Comparison of ENCODE assay signal across 15 cellular contexts in genomic region chr2:85542777-85543176, GRCh38. TPM values are rescaled to one million over a fixed set of nuclear protein-coding genes. Genes with fewer than 3 reads are reported as not detected.
A peak's percentile ranks its signal among the peaks of the same experiment; 100 is the strongest.
DNase-seq lines count a peak whose midpoint lies in the region; ATAC-seq, FAIRE-seq and TF ChIP-seq lines count a peak whose summit lies in the region.
"Had no signal": no experiment of that assay in that cellular context is flagged by ENCODE, and none has a peak within 500 bp of the region (broad histone marks: within the 10 kb centered on the region; RNA-seq: fewer than 3 reads in every experiment).

No MANE protein-coding gene starts in this region.

- H3K4me1 Mint-ChIP-seq in HFFc6 (ENCODE audit: low read depth) (peaks cover 67% of the 10 kb centered on the region), neural progenitor cell (peaks cover 45% of the 10 kb centered on the region)
- peaks cover 18 to 40% of the 10 kb centered on the region in 2 donors for H3K4me1 Mint-ChIP-seq in effector memory CD8-positive, alpha-beta T cell (ENCODE audit: low read depth in 2 of 2)

- H3K4me1 ChIP-seq in BLaER1 (peaks cover 30% of the 10 kb centered on the region), K562 (replicated peaks in 1 of 2; ENCODE audit: control insufficient read depth in 2 of 2, insufficient read depth in 2 of 2, low read length in 2 of 2) (peaks cover 6 to 22% of the 10 kb centered on the region in 2 experiments), neural progenitor cell (peaks cover 31% of the 10 kb centered on the region)

- H3K4me3 Mint-ChIP-seq in HFFc6 = peak overlapping the region; percentile 93
- H3K4me3 Mint-ChIP-seq in neural progenitor cell = peak overlapping the region; percentile 16
- H3K4me3 Mint-ChIP-seq in effector memory CD8-positive, alpha-beta T cell = no peak overlapping the region

- H3K79me2 ChIP-seq in K562 (ENCODE audit: control insufficient read depth, insufficient read depth, low read length) (peaks cover 54% of the 10 kb centered on the region), neural progenitor cell (ENCODE audit: low read depth) (peaks cover 54% of the 10 kb centered on the region)

- BruUV-seq in K562 (replicated peaks; lab: Mats Ljungman, UMichigan) = no TSS peak

- intact Hi-C loops in K562 (cut with micrococcal nuclease) = no loop called here

- no peak for DNase-seq in HFFc6
- DNase-seq in K562 (ENCODE audit: extremely low read depth in 1 of 4, low spot score in 3 of 4) = no peak
- DNase-seq in neural progenitor cell (ENCODE audit: low spot score) = no peak
- DNase-seq in NCI-H345 treated with DMSO at 0.1 percent for 48 hours (lab: John Stamatoyannopoulos, UW; ENCODE audit: unreplicated experiment) = no peak
- no peak for DNase-seq in epidermal melanocyte (ENCODE audit: insufficient read length, low spot score)
- no peak for DNase-seq in effector memory CD8-positive, alpha-beta T cell
- DNase-seq: activated CD4-positive, alpha-beta T cell treated with anti-CD3 and anti-CD28 coated beads, Interleukin-2, amount 50 U/mL, for 48 hours; cerebellar nuclear complex; DMS 273 treated with DMSO at 0.1 percent for 48 hours; mucosa of descending colon; NCI-H2029; stimulated activated CD4-positive, alpha-beta T cell treated with anti-CD3 and anti-CD28 coated beads, Interleukin-2, amount 100 ng/mL, for 24 hours; trophoblast cell had no signal

- 87% methylated on average over 4 of the region's 4 CpGs for WGBS in K562 (ENCODE audit: insufficient coverage, low coverage, missing lambda C conversion rate)

- in situ Hi-C loops in K562 (cut with MboI) = no loop called here

- ATAC-seq in K562 (no peak), HG02938 (IDR thresholded peaks at IDR 0.05; ENCODE audit: unreplicated experiment) (no peak)
- no peak for ATAC-seq in effector memory CD8-positive, alpha-beta T cell (replicated peaks)
- ATAC-seq: mucosa of descending colon had no signal

- H3K4me2 ChIP-seq in BLaER1 (peak overlapping the region; percentile 92), K562 (ENCODE audit: insufficient read depth, low read length) (peak overlapping the region; percentile 98; the same call in 1 of the 2 replicates), neural progenitor cell (no peak overlapping the region)

- no peaks in the 10 kb centered on the region for H3K27me3 ChIP-seq in BLaER1
- H3K27me3 ChIP-seq in K562 (ENCODE audit: control insufficient read depth in 2 of 2, insufficient read depth in 2 of 2, low read length in 2 of 2) = no peaks in the 10 kb centered on the region
- H3K27me3 ChIP-seq in neural progenitor cell = no peaks in the 10 kb centered on the region

- TF ChIP-seq CTCF in HFFc6 (IDR thresholded peaks at IDR 0.05) = no peak
- no peak for TF ChIP-seq CTCF in K562 (IDR thresholded peaks at IDR 0.05 in 2 of 3, conservative IDR thresholded peaks at IDR 0.05 in 1 of 3; ENCODE audit: insufficient read depth in 2 of 3, low read depth in 1 of 3, low read length in 3 of 3)
- TF ChIP-seq CTCF in neural progenitor cell (IDR thresholded peaks at IDR 0.05) = no peak

- H3K27ac Mint-ChIP-seq in HFFc6 (peak overlapping the region; percentile 72), neural progenitor cell (no peak overlapping the region)
- H3K27ac Mint-ChIP-seq in effector memory CD8-positive, alpha-beta T cell = peak overlapping the region in 1 of 2 donors; percentile 38

- H3K9ac ChIP-seq in BLaER1 (no peak overlapping the region), K562 (ENCODE audit: insufficient read depth in 1 of 2, low read depth in 2 of 2, low read length in 2 of 2) (peak overlapping the region; percentile 30 to 100; a peak in 2 of 4 replicates), neural progenitor cell (no peak overlapping the region)

- peaks cover 3% of the 10 kb centered on the region for H3K9me1 ChIP-seq in K562 (ENCODE audit: control insufficient read depth, insufficient read depth, low read length)

- no peaks in the 10 kb centered on the region for H3K9me3 Mint-ChIP-seq in HFFc6
- no peaks in the 10 kb centered on the region for H3K9me3 Mint-ChIP-seq in neural progenitor cell
- H3K9me3 Mint-ChIP-seq in effector memory CD8-positive, alpha-beta T cell = no peaks in the 10 kb centered on the region

- no peak for FAIRE-seq in K562 (lab: Jason Lieb, UNC)

- no peak overlapping the region for H3K27ac ChIP-seq in BLaER1
- peak overlapping the region; percentile 31; the same call in 1 of the 3 replicates for H3K27ac ChIP-seq in K562 (ENCODE audit: extremely low read depth, low read depth, low read length)
- H3K27ac ChIP-seq in neural progenitor cell = peak overlapping the region; percentile 53

- H3K36me3 Mint-ChIP-seq in HFFc6 (ENCODE audit: low read depth) = peaks cover 59% of the 10 kb centered on the region
- peaks cover 39% of the 10 kb centered on the region for H3K36me3 Mint-ChIP-seq in neural progenitor cell
- peaks cover 91% of the 10 kb centered on the region for H3K36me3 Mint-ChIP-seq in effector memory CD8-positive, alpha-beta T cell (ENCODE audit: insufficient read depth)

- H3K4me3 ChIP-seq in BLaER1 (no peak overlapping the region), K562 (no peak overlapping the region; the same call in 1 of the 2 replicates), neural progenitor cell (no peak overlapping the region)
- H3K4me3 ChIP-seq: mucosa of descending colon had no signal

- no peak for TF ChIP-seq RAD21 in K562 (CRISPR knock-in tag; conservative IDR thresholded peaks at IDR 0.05 in 1 of 2, IDR thresholded peaks at IDR 0.05 in 1 of 2)

- CTCF ChIA-PET in K562 (lab: Yijun Ruan, JAX; ENCODE audit: low intra/inter-chr PET ratio) = no interaction called here

- H3K9me3 ChIP-seq in BLaER1 = no peaks in the 10 kb centered on the region
- no peaks in the 10 kb centered on the region for H3K9me3 ChIP-seq in K562 (replicated peaks; ENCODE audit: control insufficient read depth, insufficient read depth, low read depth, low read length)
- no peaks in the 10 kb centered on the region for H3K9me3 ChIP-seq in neural progenitor cell (ENCODE audit: low read depth)
- H3K9me3 ChIP-seq: mucosa of descending colon had no signal

- no peak for TF ChIP-seq EP300 in K562 (IDR thresholded peaks at IDR 0.05; ENCODE audit: low read length)

- H3K36me3 ChIP-seq in BLaER1 = peaks cover 76% of the 10 kb centered on the region
- H3K36me3 ChIP-seq in K562 (ENCODE audit: control insufficient read depth, insufficient read depth, low read length) = peaks cover 68% of the 10 kb centered on the region
- H3K36me3 ChIP-seq in neural progenitor cell = peaks cover 30% of the 10 kb centered on the region

- POLR2A ChIA-PET in K562 (lab: Yijun Ruan, JAX) = interaction anchor here (0.5 to 24.3 kb wide), 7 partner anchors 10 to 159 kb away, joined by 3 to 1576 read pairs (median 7); partner anchors contain the start of genes CAPG, GGCX and SH2D6

- peaks cover 87% of the 10 kb centered on the region for H3F3A ChIP-seq in neural progenitor cell (ENCODE audit: low read depth)

- no peak overlapping the region for H2AFZ ChIP-seq in K562 (ENCODE audit: low read depth, low read length)
- no peak overlapping the region for H2AFZ ChIP-seq in neural progenitor cell (replicated peaks)

- TF ChIP-seq POLR2A in K562 (conservative IDR thresholded peaks at IDR 0.05) = peak; percentile 25; the same call in 1 of the 2 replicates

- H4K20me1 ChIP-seq in BLaER1 (peaks cover 86% of the 10 kb centered on the region), K562 (replicated peaks; ENCODE audit: control insufficient read depth, insufficient read depth, low read length) (peaks cover 42% of the 10 kb centered on the region), neural progenitor cell (ENCODE audit: low read depth) (peaks cover 74% of the 10 kb centered on the region)

- H3K27me3 Mint-ChIP-seq in HFFc6 (ENCODE audit: insufficient read depth) = peaks cover 24% of the 10 kb centered on the region
- H3K27me3 Mint-ChIP-seq in neural progenitor cell (ENCODE audit: insufficient read depth, low read depth) = peaks cover 7% of the 10 kb centered on the region
- no peaks in the 10 kb centered on the region for H3K27me3 Mint-ChIP-seq in effector memory CD8-positive, alpha-beta T cell

RNA-seq across cellular contexts. Expression of gene MAT2A, which starts 3.8 kb away (rescaled TPM):
- total RNA-seq in HFFc6 (2021; fragmentation: NEBNext Ultra II Directional; extraction: Animal tissue kit (Norgen Biotek cat#: 25700)) = 100 to 1,000 TPM; 138 to 171 (median 158) TPM
- total RNA-seq in K562 (2011; cell fraction: chromatin; rRNA removed; ENCODE audit: low replicate concordance) = 2,702 and 3,157 TPM in 2 replicates
- 1,250 and 1,264 TPM in 2 replicates for total RNA-seq in K562 (2011; cell fraction: nucleolus; rRNA removed)
- total RNA-seq in K562 (2011; cell fraction: nucleoplasm; rRNA removed) = 2,042 and 2,843 TPM in 2 replicates
- total RNA-seq in K562 (2014; rRNA removed) = 176 and 192 TPM in 2 replicates
- total RNA-seq in K562 (2014; rRNA removed; fragmentation: Illumina TruSeq; extraction: Trizol) = 236 and 242 TPM in 2 replicates
- total RNA-seq in K562 (2015; rRNA removed; fragmentation: Illumina TruSeq; extraction: Trizol) = 215 and 240 TPM in 2 replicates
- 376 and 394 TPM in 2 replicates for total RNA-seq in K562 (2021)
- 606 and 1,027 TPM in 2 replicates for polyA plus RNA-seq in K562 (2011; rRNA removed)
- polyA plus RNA-seq in K562 (2011; cell fraction: cytosol; rRNA removed) = 192 and 285 TPM in 2 replicates
- polyA plus RNA-seq in K562 (2011; cell fraction: nucleus; rRNA removed) = 3,295 and 5,994 TPM in 2 replicates
- polyA plus RNA-seq in K562 (2012) = 368 and 393 TPM in 2 replicates
- 324 and 385 TPM in 2 replicates for polyA plus RNA-seq in K562 (2014; fragmentation: Illumina TruSeq; extraction: Trizol)
- 100 to 1,000 TPM; 130 to 197 TPM for polyA plus RNA-seq in K562 (2014; fragmentation: Nextera tagmentation; extraction: Ambion mirVana)
- polyA plus RNA-seq in K562 (2014; rRNA removed) = 582 and 610 TPM in 2 replicates
- 369 and 549 TPM in 2 replicates for polyA minus RNA-seq in K562 (2011; rRNA and poly(A)+ RNA removed)
- polyA minus RNA-seq in K562 (2011; cell fraction: cytosol; rRNA and poly(A)+ RNA removed) = 138 and 165 TPM in 2 replicates
- 1,130 and 1,570 TPM in 2 replicates for polyA minus RNA-seq in K562 (2011; cell fraction: nucleus; rRNA and poly(A)+ RNA removed)
- 180 and 221 TPM in 2 replicates for total RNA-seq in neural progenitor cell (ENCODE audit: low replicate concordance)

RNA-seq across cellular contexts. Expression of gene GGCX, which starts 18.5 kb away (rescaled TPM):
- total RNA-seq in HFFc6 (2021; fragmentation: NEBNext Ultra II Directional; extraction: Animal tissue kit (Norgen Biotek cat#: 25700)) = 10 to 100 TPM; 55.9 to 68.9 (median 62.4) TPM
- total RNA-seq in K562 (2011; cell fraction: chromatin; rRNA removed; ENCODE audit: low replicate concordance) = 126 and 226 TPM in 2 replicates
- 103 and 119 TPM in 2 replicates for total RNA-seq in K562 (2011; cell fraction: nucleolus; rRNA removed)
- 111 and 121 TPM in 2 replicates for total RNA-seq in K562 (2011; cell fraction: nucleoplasm; rRNA removed)
- total RNA-seq in K562 (2014; rRNA removed) = 14.4 and 18.5 TPM in 2 replicates
- 23.9 and 24.2 TPM in 2 replicates for total RNA-seq in K562 (2014; rRNA removed; fragmentation: Illumina TruSeq; extraction: Trizol)
- total RNA-seq in K562 (2015; rRNA removed; fragmentation: Illumina TruSeq; extraction: Trizol) = 19.7 and 21.2 TPM in 2 replicates
- 28.1 and 28.4 TPM in 2 replicates for total RNA-seq in K562 (2021)
- polyA plus RNA-seq in K562 (2011; rRNA removed) = 12.5 and 29.2 TPM in 2 replicates
- polyA plus RNA-seq in K562 (2011; cell fraction: cytosol; rRNA removed) = 19.3 and 37.3 TPM in 2 replicates
- 22.9 and 43.4 TPM in 2 replicates for polyA plus RNA-seq in K562 (2011; cell fraction: nucleus; rRNA removed)
- polyA plus RNA-seq in K562 (2012) = 24.5 and 30.1 TPM in 2 replicates
- 22.7 and 23.4 TPM in 2 replicates for polyA plus RNA-seq in K562 (2014; fragmentation: Illumina TruSeq; extraction: Trizol)
- polyA plus RNA-seq in K562 (2014; fragmentation: Nextera tagmentation; extraction: Ambion mirVana) = 10 to 100 TPM; 46.7 to 47.1 TPM
- 29.6 and 31.0 TPM in 2 replicates for polyA plus RNA-seq in K562 (2014; rRNA removed)
- 21.2 and 39.3 TPM in 2 replicates for polyA minus RNA-seq in K562 (2011; rRNA and poly(A)+ RNA removed)
- 6.9 and 15.1 TPM in 2 replicates for polyA minus RNA-seq in K562 (2011; cell fraction: cytosol; rRNA and poly(A)+ RNA removed)
- 31.7 and 35.3 TPM in 2 replicates for polyA minus RNA-seq in K562 (2011; cell fraction: nucleus; rRNA and poly(A)+ RNA removed)
- total RNA-seq in neural progenitor cell (ENCODE audit: low replicate concordance) = 29.7 and 41.7 TPM in 2 replicates

RNA-seq across cellular contexts. Expression of gene VAMP8, which starts 34.6 kb away (rescaled TPM):
- under 1 TPM in 4 of 6 experiments, not detected in 2; 0.31 to 0.46 (median 0.35) TPM for total RNA-seq in HFFc6 (2021; fragmentation: NEBNext Ultra II Directional; extraction: Animal tissue kit (Norgen Biotek cat#: 25700))
- total RNA-seq in K562 (2011; cell fraction: chromatin; rRNA removed; ENCODE audit: low replicate concordance) = 24.0 and 36.3 TPM in 2 replicates
- total RNA-seq in K562 (2011; cell fraction: nucleolus; rRNA removed) = 32.9 and 36.7 TPM in 2 replicates
- total RNA-seq in K562 (2011; cell fraction: nucleoplasm; rRNA removed) = 35.9 and 47.3 TPM in 2 replicates
- 146 and 183 TPM in 2 replicates for total RNA-seq in K562 (2014; rRNA removed)
- 107 and 129 TPM in 2 replicates for total RNA-seq in K562 (2014; rRNA removed; fragmentation: Illumina TruSeq; extraction: Trizol)
- total RNA-seq in K562 (2015; rRNA removed; fragmentation: Illumina TruSeq; extraction: Trizol) = 96.4 and 109 TPM in 2 replicates
- 140 and 149 TPM in 2 replicates for total RNA-seq in K562 (2021)
- polyA plus RNA-seq in K562 (2011; rRNA removed) = 184 and 340 TPM in 2 replicates
- polyA plus RNA-seq in K562 (2011; cell fraction: cytosol; rRNA removed) = 266 and 268 TPM in 2 replicates
- 98.3 and 102 TPM in 2 replicates for polyA plus RNA-seq in K562 (2011; cell fraction: nucleus; rRNA removed)
- 193 and 225 TPM in 2 replicates for polyA plus RNA-seq in K562 (2012)
- polyA plus RNA-seq in K562 (2014; fragmentation: Illumina TruSeq; extraction: Trizol) = 301 and 302 TPM in 2 replicates
- 100 to 1,000 TPM; 566 to 571 TPM for polyA plus RNA-seq in K562 (2014; fragmentation: Nextera tagmentation; extraction: Ambion mirVana)
- 248 and 255 TPM in 2 replicates for polyA plus RNA-seq in K562 (2014; rRNA removed)
- polyA minus RNA-seq in K562 (2011; rRNA and poly(A)+ RNA removed) = 89.7 and 134 TPM in 2 replicates
- polyA minus RNA-seq in K562 (2011; cell fraction: cytosol; rRNA and poly(A)+ RNA removed) = 26.2 and 47.2 TPM in 2 replicates
- 16.0 and 18.9 TPM in 2 replicates for polyA minus RNA-seq in K562 (2011; cell fraction: nucleus; rRNA and poly(A)+ RNA removed)
- total RNA-seq in neural progenitor cell (ENCODE audit: low replicate concordance) = 0.52 and 2.4 TPM in 2 replicates

RNA-seq across cellular contexts. Expression of gene VAMP5, which starts 41.5 kb away (rescaled TPM):
- 10 to 100 TPM; 51.2 to 84.2 (median 71.4) TPM for total RNA-seq in HFFc6 (2021; fragmentation: NEBNext Ultra II Directional; extraction: Animal tissue kit (Norgen Biotek cat#: 25700))
- total RNA-seq in K562 (2011; cell fraction: chromatin; rRNA removed; ENCODE audit: low replicate concordance) = 0.74 and 3.7 TPM in 2 replicates
- total RNA-seq in K562 (2011; cell fraction: nucleolus; rRNA removed) = 2.6 and 4.3 TPM in 2 replicates
- 1.8 and 2.7 TPM in 2 replicates for total RNA-seq in K562 (2011; cell fraction: nucleoplasm; rRNA removed)
- total RNA-seq in K562 (2014; rRNA removed) (0.41 and 0.59 TPM in 2 replicates), K562 (2014; rRNA removed; fragmentation: Illumina TruSeq; extraction: Trizol) (not detected in 2 replicates), K562 (2015; rRNA removed; fragmentation: Illumina TruSeq; extraction: Trizol) (not detected in 2 replicates), K562 (2021) (0.85 and 1.1 TPM in 2 replicates), neural progenitor cell (ENCODE audit: low replicate concordance) (not detected in 2 replicates)
- polyA plus RNA-seq in K562 (2011; rRNA removed) (1.5 and 1.9 TPM in 2 replicates), K562 (2014; fragmentation: Illumina TruSeq; extraction: Trizol) (0.39 and 0.54 TPM in 2 replicates), K562 (2014; fragmentation: Nextera tagmentation; extraction: Ambion mirVana) (1 to 10 TPM; 1.5 to 1.9 TPM), K562 (2014; rRNA removed) (0.34 and 1.5 TPM in 2 replicates)
- 2.1 and 2.8 TPM in 2 replicates for polyA plus RNA-seq in K562 (2011; cell fraction: cytosol; rRNA removed)
- polyA plus RNA-seq in K562 (2011; cell fraction: nucleus; rRNA removed) = 4.2 and 6.3 TPM in 2 replicates
- polyA plus RNA-seq in K562 (2012) = 0.68 and 4.7 TPM in 2 replicates
- 1.3 and 2.5 TPM in 2 replicates for polyA minus RNA-seq in K562 (2011; rRNA and poly(A)+ RNA removed)
- polyA minus RNA-seq in K562 (2011; cell fraction: cytosol; rRNA and poly(A)+ RNA removed) = not detected in 2 replicates
- polyA minus RNA-seq in K562 (2011; cell fraction: nucleus; rRNA and poly(A)+ RNA removed) = 0.54 and 0.78 TPM in 2 replicates

RNA-seq across cellular contexts. Expression of gene RNF181, which starts 52.8 kb away (rescaled TPM):
- total RNA-seq in HFFc6 (2021; fragmentation: NEBNext Ultra II Directional; extraction: Animal tissue kit (Norgen Biotek cat#: 25700)) = 100 to 1,000 TPM; 121 to 160 (median 146) TPM
- 76.8 and 189 TPM in 2 replicates for total RNA-seq in K562 (2011; cell fraction: chromatin; rRNA removed; ENCODE audit: low replicate concordance)
- 209 and 223 TPM in 2 replicates for total RNA-seq in K562 (2011; cell fraction: nucleolus; rRNA removed)
- 148 and 152 TPM in 2 replicates for total RNA-seq in K562 (2011; cell fraction: nucleoplasm; rRNA removed)
- 189 and 243 TPM in 2 replicates for total RNA-seq in K562 (2014; rRNA removed)
- 181 and 208 TPM in 2 replicates for total RNA-seq in K562 (2014; rRNA removed; fragmentation: Illumina TruSeq; extraction: Trizol)
- 150 and 156 TPM in 2 replicates for total RNA-seq in K562 (2015; rRNA removed; fragmentation: Illumina TruSeq; extraction: Trizol)
- total RNA-seq in K562 (2021) = 139 and 158 TPM in 2 replicates
- polyA plus RNA-seq in K562 (2011; rRNA removed) = 324 and 492 TPM in 2 replicates
- polyA plus RNA-seq in K562 (2011; cell fraction: cytosol; rRNA removed) = 513 and 736 TPM in 2 replicates
- 354 and 425 TPM in 2 replicates for polyA plus RNA-seq in K562 (2011; cell fraction: nucleus; rRNA removed)
- polyA plus RNA-seq in K562 (2012) = 249 and 379 TPM in 2 replicates
- polyA plus RNA-seq in K562 (2014; fragmentation: Illumina TruSeq; extraction: Trizol) = 253 and 256 TPM in 2 replicates
- polyA plus RNA-seq in K562 (2014; fragmentation: Nextera tagmentation; extraction: Ambion mirVana) = 100 to 1,000 TPM; 425 to 485 TPM
- 289 and 334 TPM in 2 replicates for polyA plus RNA-seq in K562 (2014; rRNA removed)
- polyA minus RNA-seq in K562 (2011; rRNA and poly(A)+ RNA removed) = 88.4 and 169 TPM in 2 replicates
- polyA minus RNA-seq in K562 (2011; cell fraction: cytosol; rRNA and poly(A)+ RNA removed) = 40.6 and 67.6 TPM in 2 replicates
- polyA minus RNA-seq in K562 (2011; cell fraction: nucleus; rRNA and poly(A)+ RNA removed) = 58.2 and 63.7 TPM in 2 replicates
- total RNA-seq in neural progenitor cell (ENCODE audit: low replicate concordance) = 81.3 and 113 TPM in 2 replicates

Comparison
In these comparisons a context has a peak if more than half of its experiments do, and no peak if none do; other contexts are left out.
1. H3K9ac ChIP-seq: peak in K562 (2 of 2); none in BLaER1 (single experiment) and neural progenitor cell (single experiment).
2. H3K4me3 Mint-ChIP-seq: peak in HFFc6 (single experiment) and neural progenitor cell (single experiment); none in effector memory CD8-positive, alpha-beta T cell (0 of 2).